8 cellular contexts compared by ENCODE assay signal in genomic region chr4:138241281-138242075, GRCh38. TPM values are rescaled to one million over a fixed set of nuclear protein-coding genes. Genes with fewer than 3 reads are reported as not detected.
A peak's percentile ranks its signal among the peaks of the same experiment; 100 is the strongest.
DNase-seq lines count a peak whose midpoint lies in the region; ATAC-seq, FAIRE-seq and TF ChIP-seq lines count a peak whose summit lies in the region.

No MANE protein-coding gene starts in this region.

- no peak for DNase-seq in CD8-positive, alpha-beta T cell
- DNase-seq in NAMALWA (ENCODE audit: low spot score) (peak; percentile 50), K562 (ENCODE audit: extremely low read depth in 1 of 4, low spot score in 3 of 4) (peak; percentile 19 to 71 (median 36)), lower lobe of right lung (no peak), SHP77 treated with DMSO at 0.1 percent for 48 hours (lab: John Stamatoyannopoulos, UW) (no peak), NOMO-1 treated with DMSO at 0.1 percent for 48 hours (lab: John Stamatoyannopoulos, UW; ENCODE audit: unreplicated experiment) (no peak), KG1 (lab: John Stamatoyannopoulos, UW) (no peak)

- no peak for ATAC-seq in CD8-positive, alpha-beta T cell
- peak; percentile 2 for ATAC-seq in GM21515 (IDR thresholded peaks at IDR 0.05; ENCODE audit: unreplicated experiment)
- ATAC-seq in K562, result peak; percentile 71
- peak; percentile 3 to 45 for ATAC-seq in lower lobe of right lung

- H3K4me2 ChIP-seq in K562 (ENCODE audit: insufficient read depth, low read length), result peak overlapping the region; percentile 99

- peaks cover 14% of the 10 kb centered on the region for H3K4me1 Mint-ChIP-seq in CD8-positive, alpha-beta T cell (ENCODE audit: low read depth)

- CTCF ChIA-PET in CD8-positive, alpha-beta T cell (lab: Charles Lee), result no interaction called here
- CTCF ChIA-PET in K562 (lab: Yijun Ruan, JAX; ENCODE audit: low intra/inter-chr PET ratio), result no interaction called here

- H3K79me2 ChIP-seq in K562 (ENCODE audit: control insufficient read depth, insufficient read depth, low read length), result peaks cover 55% of the 10 kb centered on the region

- peak overlapping the region; percentile 64; the same call in 1 of the 2 replicates for H2AFZ ChIP-seq in K562 (ENCODE audit: low read depth, low read length)

- WGBS in K562 (ENCODE audit: insufficient coverage, low coverage, missing lambda C conversion rate), result 0% methylated on average over 12 of the region's 13 CpGs

- intact Hi-C loops in CD8-positive, alpha-beta T cell (cut with DNase I, micrococcal nuclease), result no loop called here
- intact Hi-C loops in K562 (cut with micrococcal nuclease), result loop anchor here (2.0 to 10.0 kb wide), 4 partner anchors 197 to 773 kb away; partner anchors contain the start of gene NOCT
- intact Hi-C loops in lower lobe of right lung (cut with DNase I), result no loop called here

- TF ChIP-seq CTCF in CD8-positive, alpha-beta T cell (IDR thresholded peaks at IDR 0.05), result no peak
- TF ChIP-seq CTCF in K562 (IDR thresholded peaks at IDR 0.05 in 2 of 3, conservative IDR thresholded peaks at IDR 0.05 in 1 of 3; ENCODE audit: insufficient read depth in 2 of 3, low read depth in 1 of 3, low read length in 3 of 3), result no peak
- no peak for TF ChIP-seq CTCF in lower lobe of right lung (IDR thresholded peaks at IDR 0.05)

- FAIRE-seq in K562 (lab: Jason Lieb, UNC), result no peak

- TF ChIP-seq POLR2A in K562 (conservative IDR thresholded peaks at IDR 0.05), result no peak

- H4K20me1 ChIP-seq in K562 (replicated peaks; ENCODE audit: control insufficient read depth, insufficient read depth, low read length), result no peaks in the 10 kb centered on the region

- no peaks in the 10 kb centered on the region for H3K9me3 Mint-ChIP-seq in CD8-positive, alpha-beta T cell

- peak overlapping the region; percentile 42 for H3K4me3 ChIP-seq in CD8-positive, alpha-beta T cell (ENCODE audit: low read depth, low read length)
- H3K4me3 ChIP-seq in K562, result peak overlapping the region; percentile 69
- H3K4me3 ChIP-seq in lower lobe of right lung, result peak overlapping the region; percentile 26

- no peaks in the 10 kb centered on the region for H3K36me3 ChIP-seq in CD8-positive, alpha-beta T cell (ENCODE audit: insufficient read depth, low read length)
- H3K36me3 ChIP-seq in K562 (ENCODE audit: control insufficient read depth, insufficient read depth, low read length) (no peaks in the 10 kb centered on the region; the same call in 1 of the 3 replicates), lower lobe of right lung (no peaks in the 10 kb centered on the region)

- no peaks in the 10 kb centered on the region for H3K36me3 Mint-ChIP-seq in CD8-positive, alpha-beta T cell

- no peak for TF ChIP-seq EP300 in K562 (IDR thresholded peaks at IDR 0.05; ENCODE audit: low read length)

- TF ChIP-seq RAD21 in K562 (CRISPR knock-in tag; conservative IDR thresholded peaks at IDR 0.05 in 1 of 2, IDR thresholded peaks at IDR 0.05 in 1 of 2), result no peak

- no peak overlapping the region for H3K27ac Mint-ChIP-seq in CD8-positive, alpha-beta T cell

- H3K27me3 Mint-ChIP-seq in CD8-positive, alpha-beta T cell (ENCODE audit: low read depth), result no peaks in the 10 kb centered on the region

- peak overlapping the region; percentile 87 to 98 for H3K9ac ChIP-seq in K562 (ENCODE audit: insufficient read depth in 1 of 2, low read depth in 2 of 2, low read length in 2 of 2)

- TSS peak; percentile 84 for BruUV-seq in K562 (replicated peaks; lab: Mats Ljungman, UMichigan)

- in situ Hi-C loops in K562 (cut with MboI), result no loop called here

- H3K27me3 ChIP-seq in CD8-positive, alpha-beta T cell (ENCODE audit: insufficient read depth, low read length), result no peaks in the 10 kb centered on the region
- no peaks in the 10 kb centered on the region for H3K27me3 ChIP-seq in K562 (ENCODE audit: control insufficient read depth in 2 of 2, insufficient read depth in 2 of 2, low read length in 2 of 2)
- H3K27me3 ChIP-seq in lower lobe of right lung (ENCODE audit: low read depth), result no peaks in the 10 kb centered on the region

- POLR2A ChIA-PET in CD8-positive, alpha-beta T cell (lab: Charles Lee), result no interaction called here
- POLR2A ChIA-PET in K562 (lab: Yijun Ruan, JAX), result interaction anchor here (0.6 to 4.9 kb wide), 16 partner anchors 8 to 1425 kb away, joined by 3 to 40 read pairs (median 3); partner anchors contain the start of gene MGST2

- peak overlapping the region; percentile 77 for H3K4me3 Mint-ChIP-seq in CD8-positive, alpha-beta T cell

- no peaks in the 10 kb centered on the region for H3K9me1 ChIP-seq in K562 (ENCODE audit: control insufficient read depth, insufficient read depth, low read length)

- H3K4me1 ChIP-seq in CD8-positive, alpha-beta T cell (ENCODE audit: insufficient read depth, low read length), result peaks cover 6% of the 10 kb centered on the region
- H3K4me1 ChIP-seq in K562 (replicated peaks in 1 of 2; ENCODE audit: control insufficient read depth in 2 of 2, insufficient read depth in 2 of 2, low read length in 2 of 2) (peaks cover 0 to 11% of the 10 kb centered on the region in 2 experiments; a peak in 4 of 5 replicates), lower lobe of right lung (peaks cover 14% of the 10 kb centered on the region)

- H3K27ac ChIP-seq in CD8-positive, alpha-beta T cell (ENCODE audit: low read depth, low read length), result no peak overlapping the region
- H3K27ac ChIP-seq in K562 (ENCODE audit: extremely low read depth, low read depth, low read length), result peak overlapping the region; percentile 99
- H3K27ac ChIP-seq in lower lobe of right lung, result peak overlapping the region; percentile 77

- no peaks in the 10 kb centered on the region for H3K9me3 ChIP-seq in CD8-positive, alpha-beta T cell (ENCODE audit: low read length)
- H3K9me3 ChIP-seq in K562 (replicated peaks; ENCODE audit: control insufficient read depth, insufficient read depth, low read depth, low read length) (no peaks in the 10 kb centered on the region), lower lobe of right lung (no peaks in the 10 kb centered on the region)

TF ChIP-seq in K562, 482 proteins besides CTCF, POLR2A, EP300 and RAD21 (continues in another document):
- TF ChIP-seq GTF2B (IDR thresholded peaks at IDR 0.05; ENCODE audit: extremely low read depth, insufficient read length), result peak; percentile 41
- TF ChIP-seq TEAD1 (CRISPR knock-in tag; IDR thresholded peaks at IDR 0.05), result peak in 1 of 2 experiments; percentile 71; a peak in 1 of 4 replicates
- TF ChIP-seq E2F3 (CRISPR knock-in tag; IDR thresholded peaks at IDR 0.05), result no peak
- TF ChIP-seq MEF2D (tag; conservative IDR thresholded peaks at IDR 0.05; ENCODE audit: low read depth), result no peak
- peak; percentile 76 for TF ChIP-seq POLR2G (IDR thresholded peaks at IDR 0.05; ENCODE audit: low read depth, low read length)
- peak; percentile 44 for TF ChIP-seq TAF1 (IDR thresholded peaks at IDR 0.05; ENCODE audit: control insufficient read depth, extremely low read depth, insufficient read depth, low read length, severe bottlenecking)
- TF ChIP-seq HNRNPLL (IDR thresholded peaks at IDR 0.05; ENCODE audit: low read depth, low read length, poor library complexity, severe bottlenecking), result no peak
- TF ChIP-seq NFRKB (IDR thresholded peaks at IDR 0.05; ENCODE audit: low read depth), result peak; percentile 74; the same call in 1 of the 2 replicates
- TF ChIP-seq HDAC1 (IDR thresholded peaks at IDR 0.05), result peak in 1 of 2 experiments; percentile 82; a peak in 2 of 4 replicates
- TF ChIP-seq ZNF217 (CRISPR knock-in tag; IDR thresholded peaks at IDR 0.05), result no peak
- TF ChIP-seq GTF2F1 (IDR thresholded peaks at IDR 0.05; ENCODE audit: low read depth, low read length), result peak; percentile 25; the same call in 1 of the 2 replicates
- TF ChIP-seq GATAD2A (IDR thresholded peaks at IDR 0.05), result peak; percentile 41; the same call in 1 of the 2 replicates
- TF ChIP-seq SIRT6 (IDR thresholded peaks at IDR 0.05; ENCODE audit: low read depth, low read length), result peak; percentile 68
- TF ChIP-seq KLF13 (tag; IDR thresholded peaks at IDR 0.05; ENCODE audit: borderline replicate concordance, low read depth), result peak; percentile 79; the same call in 1 of the 2 replicates
- TF ChIP-seq NR2C2 (CRISPR knock-in tag; IDR thresholded peaks at IDR 0.05), result no peak
- 0 out of 2 replicates have a peak, but pooled peaks have one; percentile 14 for TF ChIP-seq NR2C2 (tag; IDR thresholded peaks at IDR 0.05)
- peak; percentile 92; the same call in 1 of the 2 replicates for TF ChIP-seq THRAP3 (IDR thresholded peaks at IDR 0.05; ENCODE audit: borderline replicate concordance)
- TF ChIP-seq CEBPG (CRISPR knock-in tag; IDR thresholded peaks at IDR 0.05), result no peak
- TF ChIP-seq CEBPG (tag; conservative IDR thresholded peaks at IDR 0.05 in 1 of 2, IDR thresholded peaks at IDR 0.05 in 1 of 2), result no peak

RNA-seq across cellular contexts. Expression of gene SLC7A11, which starts 0.7 kb away (rescaled TPM):
- total RNA-seq in CD8-positive, alpha-beta T cell, result not detected
- total RNA-seq in K562 (2011; cell fraction: chromatin; rRNA removed; ENCODE audit: low replicate concordance), result 27.5 and 76.5 TPM in 2 replicates
- total RNA-seq in K562 (2011; cell fraction: nucleolus; rRNA removed), result 16.5 and 25.1 TPM in 2 replicates
- 48.4 and 73.4 TPM in 2 replicates for total RNA-seq in K562 (2011; cell fraction: nucleoplasm; rRNA removed)
- total RNA-seq in K562 (2014; rRNA removed) (13.0 and 13.1 TPM in 2 replicates), K562 (2014; rRNA removed; fragmentation: Illumina TruSeq; extraction: Trizol) (26.1 and 37.6 TPM in 2 replicates), K562 (2015; rRNA removed; fragmentation: Illumina TruSeq; extraction: Trizol) (3.5 and 4.5 TPM in 2 replicates), K562 (2021) (13.1 and 15.4 TPM in 2 replicates), lower lobe of right lung (3.2 TPM)
- polyA plus RNA-seq in K562 (2011; rRNA removed) (13.9 and 18.6 TPM in 2 replicates), K562 (2014; fragmentation: Illumina TruSeq; extraction: Trizol) (16.4 and 16.5 TPM in 2 replicates), K562 (2014; fragmentation: Nextera tagmentation; extraction: Ambion mirVana) (1 to 10 TPM; 4.7 to 9.1 TPM), K562 (2014; rRNA removed) (11.5 and 13.5 TPM in 2 replicates)
- polyA plus RNA-seq in K562 (2011; cell fraction: cytosol; rRNA removed), result 2.3 and 9.1 TPM in 2 replicates
- polyA plus RNA-seq in K562 (2011; cell fraction: nucleus; rRNA removed), result 9.7 and 19.0 TPM in 2 replicates
- polyA plus RNA-seq in K562 (2012), result 4.8 and 19.7 TPM in 2 replicates
- 25.7 and 42.3 TPM in 2 replicates for polyA minus RNA-seq in K562 (2011; rRNA and poly(A)+ RNA removed)
- polyA minus RNA-seq in K562 (2011; cell fraction: cytosol; rRNA and poly(A)+ RNA removed), result 11.0 and 17.2 TPM in 2 replicates
- 18.3 and 53.0 TPM in 2 replicates for polyA minus RNA-seq in K562 (2011; cell fraction: nucleus; rRNA and poly(A)+ RNA removed)

Comparison
In these comparisons a context has a peak if more than half of its experiments do, and no peak if none do; other contexts are left out.
1. DNase-seq: peak in NAMALWA (single experiment) and K562 (4 of 4); none in CD8-positive, alpha-beta T cell (0 of 7), lower lobe of right lung (single experiment), SHP77 treated with DMSO at 0.1 percent for 48 hours (single experiment), NOMO-1 treated with DMSO at 0.1 percent for 48 hours (single experiment) and KG1 (single experiment).
2. Peak in every context shown above with its lines, with median percentiles within 50 percentile points of each other: H3K4me3 ChIP-seq.